Comparison of ENCODE assay signal across 1 cellular context in genomic region chr22:35578836-35579575, GRCh38.
TF ChIP-seq lines count a peak whose summit lies in the region.

No MANE protein-coding gene starts in this region.

TF ChIP-seq in IMR-90, 13 proteins besides CTCF, POLR2A, EP300 and RAD21 (continued from another document):
- TF ChIP-seq ELK1 (IDR thresholded peaks at IDR 0.05; ENCODE audit: borderline replicate concordance, low read depth, low read length) (no peak), CHD1 (IDR thresholded peaks at IDR 0.05; ENCODE audit: low read depth, low read length) (no peak), NFE2L2 (IDR thresholded peaks at IDR 0.05; ENCODE audit: low read depth, low read length) (no peak), MAZ (IDR thresholded peaks at IDR 0.05; ENCODE audit: borderline replicate concordance, low read depth, low read length) (no peak), SMC3 (IDR thresholded peaks at IDR 0.05; ENCODE audit: low read depth, low read length) (no peak), FOS (IDR thresholded peaks at IDR 0.05; ENCODE audit: low read depth, low read length) (no peak), RCOR1 (IDR thresholded peaks at IDR 0.05; ENCODE audit: insufficient replicate concordance, low read length) (no peak), MAFK (IDR thresholded peaks at IDR 0.05; ENCODE audit: low read depth, low read length) (no peak), CEBPB (IDR thresholded peaks at IDR 0.05; ENCODE audit: low read depth, low read length) (no peak)
